Comparison of ENCODE assay signal across 8 cellular contexts in the genomic region with DNA sequence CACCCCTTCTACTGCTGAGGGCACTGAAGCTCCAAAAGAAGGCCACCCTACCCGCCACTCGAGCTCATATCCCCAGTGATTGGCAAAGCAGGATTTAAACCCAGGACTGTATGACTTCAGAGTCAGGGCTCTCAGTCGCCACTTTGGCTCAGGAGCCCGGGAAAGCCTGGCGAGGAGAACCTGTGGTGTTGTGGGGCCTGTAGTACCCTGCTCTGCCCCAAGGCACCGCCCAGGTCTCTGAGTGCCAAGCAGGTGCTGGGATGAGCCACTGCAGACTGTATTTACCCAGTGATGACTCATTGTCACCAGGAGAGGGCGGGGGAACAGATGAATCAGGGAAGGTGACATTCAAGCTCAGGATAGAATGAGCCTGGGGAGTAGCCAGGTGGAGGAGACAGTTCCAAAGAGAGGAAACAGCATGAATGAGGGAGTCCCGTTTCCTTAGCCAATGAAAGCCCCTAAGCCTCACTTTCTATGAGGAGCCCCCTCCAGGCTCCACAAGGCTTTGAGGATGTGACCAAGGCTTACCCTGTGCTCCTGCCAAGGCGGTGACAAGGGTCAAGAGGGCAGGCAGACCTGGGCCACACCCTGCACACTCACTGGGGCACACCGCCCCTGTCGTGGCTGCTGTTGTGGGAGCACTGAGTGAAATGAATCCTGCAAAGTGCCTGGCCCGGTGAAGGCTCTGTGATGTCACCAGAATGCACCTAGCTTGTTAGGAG. TPM values are rescaled to one million over a fixed set of nuclear protein-coding genes. Genes with fewer than 3 reads are reported as not detected.
A peak's percentile ranks its signal among the peaks of the same experiment; 100 is the strongest.
DNase-seq lines count a peak whose midpoint lies in the region; ATAC-seq, FAIRE-seq and TF ChIP-seq lines count a peak whose summit lies in the region.

No MANE protein-coding gene starts in this region.

- H3K4me3 ChIP-seq in Panc1 (ENCODE audit: low read depth in 2 of 2, low read length in 2 of 2) (peak overlapping the region in 1 of 2 experiments; percentile 9; a peak in 2 of 4 replicates), left ventricle myocardium inferior (no peak overlapping the region), small intestine (ENCODE audit: low read depth in 1 of 2, low read length in 2 of 2) (no peak overlapping the region)

- H3K27ac ChIP-seq in Panc1 (ENCODE audit: low read length) (peak overlapping the region; percentile 85), left ventricle myocardium inferior (replicated peaks) (peak overlapping the region; percentile 80), small intestine (ENCODE audit: low read depth in 1 of 2, low read length in 1 of 2) (peak overlapping the region; percentile 90 to 97)

- in situ Hi-C loops in Panc1 (cut with HindIII; ENCODE audit: low pct_unique_long_range_greater_than_20kb, low sequenced_read_pairs), result no loop called here

- FAIRE-seq in GM12891 (lab: Jason Lieb, UNC) (peak; percentile 75), small intestine (lab: Jason Lieb, UNC) (no peak)

- no peak for TF ChIP-seq CTCF in Panc1 (IDR thresholded peaks at IDR 0.05)
- TF ChIP-seq CTCF in left ventricle myocardium inferior (IDR thresholded peaks at IDR 0.05; ENCODE audit: borderline replicate concordance), result peak; percentile 59

- H3K27me3 ChIP-seq in Panc1 (ENCODE audit: control insufficient read depth, insufficient read depth, low read length) (no peaks in the 10 kb centered on the region), left ventricle myocardium inferior (ENCODE audit: low read depth) (no peaks in the 10 kb centered on the region), small intestine (ENCODE audit: control insufficient read depth in 2 of 2, insufficient read depth in 2 of 2, low read length in 2 of 2) (no peaks in the 10 kb centered on the region)

- DNase-seq in GM12891 (ENCODE audit: insufficient read length, low spot score) (peak; percentile 82), Panc1 (ENCODE audit: low read depth, low spot score) (peak; percentile 91), left ventricle myocardium inferior (peak; percentile 54), small intestine (peak; percentile 99)
- DNase-seq in activated effector memory CD4-positive, alpha-beta T cell treated with anti-CD3 and anti-CD28 coated beads, Interleukin-2, amount 50 U/mL, for 16 hours, result peak; percentile 95

- H3K36me3 ChIP-seq in Panc1 (ENCODE audit: control insufficient read depth, insufficient read depth, low read length), result no peaks in the 10 kb centered on the region
- no peaks in the 10 kb centered on the region for H3K36me3 ChIP-seq in left ventricle myocardium inferior
- no peaks in the 10 kb centered on the region for H3K36me3 ChIP-seq in small intestine (ENCODE audit: control insufficient read depth in 2 of 2, insufficient read depth in 2 of 2, low read length in 2 of 2)

- TF ChIP-seq POLR2A in GM12891 (IDR thresholded peaks at IDR 0.05; ENCODE audit: low read depth, low read length), result no peak

- H3K9me3 ChIP-seq in Panc1 (ENCODE audit: control insufficient read depth, insufficient read depth, low read depth, low read length), result no peaks in the 10 kb centered on the region
- peaks cover 6% of the 10 kb centered on the region for H3K9me3 ChIP-seq in left ventricle myocardium inferior (replicated peaks)
- H3K9me3 ChIP-seq in small intestine (ENCODE audit: control insufficient read depth, low read depth), result no peaks in the 10 kb centered on the region

- POLR2A ChIA-PET in Panc1 (lab: Charles Lee), result no interaction called here

- CTCF ChIA-PET in Panc1 (lab: Charles Lee), result interaction anchor here (1.3 kb wide), 1 partner anchor 71 kb away, joined by 3 read pairs; no protein-coding TSS in a partner anchor

- H3K4me1 ChIP-seq in Panc1 (ENCODE audit: control insufficient read depth, insufficient read depth, low read length) (peaks cover 88% of the 10 kb centered on the region), left ventricle myocardium inferior (peaks cover 66% of the 10 kb centered on the region), small intestine (ENCODE audit: control insufficient read depth in 2 of 2, insufficient read depth in 1 of 2, low read depth in 1 of 2, low read length in 1 of 2) (peaks cover 21 to 29% of the 10 kb centered on the region in 2 donors)

- ATAC-seq in Panc1 (peak; percentile 82), HG03520 (IDR thresholded peaks at IDR 0.05; ENCODE audit: unreplicated experiment) (no peak), GM19035 (IDR thresholded peaks at IDR 0.05; ENCODE audit: unreplicated experiment) (no peak)

- no TSS peak for BruUV-seq in Panc1 (replicated peaks; lab: Mats Ljungman, UMichigan)

- 10 to 46% (median 17%) methylated on average over 12 of the region's 12 CpGs for WGBS in small intestine, 3 donors

- intact Hi-C loops in Panc1 (cut with micrococcal nuclease; ENCODE audit: unreplicated experiment) (no loop called here), left ventricle myocardium inferior (cut with micrococcal nuclease) (no loop called here)

- peak; percentile 36; the same call in 1 of the 2 replicates for TF ChIP-seq RAD21 in Ishikawa (IDR thresholded peaks at IDR 0.05; ENCODE audit: low read depth)

- TF ChIP-seq EP300 in Ishikawa (IDR thresholded peaks at IDR 0.05; ENCODE audit: borderline replicate concordance), result peak; percentile 74

TF ChIP-seq in GM12891, 5 proteins besides CTCF, POLR2A, EP300 and RAD21:
- TF ChIP-seq POU2F2 (IDR thresholded peaks at IDR 0.05; ENCODE audit: low read depth, low read length), result no peak
- no peak for TF ChIP-seq PAX5 (IDR thresholded peaks at IDR 0.05; ENCODE audit: insufficient read depth, low read length, severe bottlenecking)
- TF ChIP-seq SPI1 (IDR thresholded peaks at IDR 0.05; ENCODE audit: low read depth, low read length), result no peak
- TF ChIP-seq POLR2AphosphoS5 (IDR thresholded peaks at IDR 0.05; ENCODE audit: low read depth, low read length), result no peak
- TF ChIP-seq TAF1 (IDR thresholded peaks at IDR 0.05; ENCODE audit: low read depth, low read length), result no peak

TF ChIP-seq in Ishikawa, 13 proteins besides CTCF, POLR2A, EP300 and RAD21:
- TF ChIP-seq NFIC (IDR thresholded peaks at IDR 0.05) (peak; percentile 69), TCF12 (IDR thresholded peaks at IDR 0.05; ENCODE audit: low read depth) (peak; percentile 90), EGR1 (IDR thresholded peaks at IDR 0.05) (no peak), TEAD4 (IDR thresholded peaks at IDR 0.05) (peak; percentile 28; the same call in 1 of the 2 replicates), USF1 (IDR thresholded peaks at IDR 0.05) (no peak)
- TF ChIP-seq, protein P1, sequence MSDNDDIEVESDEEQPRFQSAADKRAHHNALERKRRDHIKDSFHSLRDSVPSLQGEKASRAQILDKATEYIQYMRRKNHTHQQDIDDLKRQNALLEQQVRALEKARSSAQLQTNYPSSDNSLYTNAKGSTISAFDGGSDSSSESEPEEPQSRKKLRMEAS (IDR thresholded peaks at IDR 0.05), result peak; percentile 44; the same call in 1 of the 2 replicates

RNA-seq across cellular contexts. Expression of gene DPM2, which starts 17.8 kb away (rescaled TPM):
- 28.2 TPM for polyA plus RNA-seq in GM12891 (2012; ENCODE audit: low read depth, missing spikeins)
- 58.7 TPM for total RNA-seq in Panc1 (2021; ENCODE audit: unreplicated experiment)
- polyA plus RNA-seq in Panc1 (2012; ENCODE audit: insufficient read length), result 51.1 TPM
- 14.0 TPM for total RNA-seq in left ventricle myocardium inferior
- 10 to 100 TPM; 23.2 to 46.0 (median 37.8) TPM for polyA plus RNA-seq in small intestine

RNA-seq across cellular contexts. Expression of gene PIP5KL1, which starts 24.9 kb away (rescaled TPM):
- 0.42 TPM for polyA plus RNA-seq in GM12891 (2012; ENCODE audit: low read depth, missing spikeins)
- total RNA-seq in Panc1 (2021; ENCODE audit: unreplicated experiment) (7.8 TPM), left ventricle myocardium inferior (0.85 TPM)
- polyA plus RNA-seq in Panc1 (2012; ENCODE audit: insufficient read length), result 10.9 TPM
- under 1 TPM in 2 of 3 donors, not detected in 1; 0.60 to 0.81 TPM for polyA plus RNA-seq in small intestine

RNA-seq across cellular contexts. Expression of gene EEIG1, which starts 25.3 kb away (rescaled TPM):
- 26.9 TPM for polyA plus RNA-seq in GM12891 (2012; ENCODE audit: low read depth, missing spikeins)
- total RNA-seq in Panc1 (2021; ENCODE audit: unreplicated experiment), result 361 TPM
- 215 TPM for polyA plus RNA-seq in Panc1 (2012; ENCODE audit: insufficient read length)
- 20.7 TPM for total RNA-seq in left ventricle myocardium inferior
- polyA plus RNA-seq in small intestine, result 100 to 1,000 TPM in 1 of 3 donors, 10 to 100 TPM in 2; 43.9 to 123 (median 69.4) TPM

RNA-seq across cellular contexts. Expression of gene ST6GALNAC4, which starts 38.6 kb away (rescaled TPM):
- 27.0 TPM for polyA plus RNA-seq in GM12891 (2012; ENCODE audit: low read depth, missing spikeins)
- total RNA-seq in Panc1 (2021; ENCODE audit: unreplicated experiment) (38.0 TPM), left ventricle myocardium inferior (31.3 TPM)
- polyA plus RNA-seq in Panc1 (2012; ENCODE audit: insufficient read length), result 69.5 TPM
- 10 to 100 TPM; 20.4 to 34.7 (median 24.6) TPM for polyA plus RNA-seq in small intestine

RNA-seq across cellular contexts. Expression of gene ST6GALNAC6, which starts 56.1 kb away (rescaled TPM):
- 23.2 TPM for polyA plus RNA-seq in GM12891 (2012; ENCODE audit: low read depth, missing spikeins)
- total RNA-seq in Panc1 (2021; ENCODE audit: unreplicated experiment) (50.2 TPM), left ventricle myocardium inferior (48.4 TPM)
- 98.1 TPM for polyA plus RNA-seq in Panc1 (2012; ENCODE audit: insufficient read length)
- 10 to 100 TPM in 2 of 3 donors, 1 to 10 TPM in 1; 2.2 to 31.8 (median 15.4) TPM for polyA plus RNA-seq in small intestine

Comparison
In these comparisons a context has a peak if more than half of its experiments do, and no peak if none do; other contexts are left out.
1. RNA of gene EEIG1, which starts 25.3 kb away (total RNA-seq): 361 TPM in Panc1 (single experiment); 20.7 TPM in left ventricle myocardium inferior (single experiment); every median in the first group is over 10 times any median in the second.
2. Peak in every context shown above with its lines, with median percentiles within 50 percentile points of each other: DNase-seq and H3K27ac ChIP-seq.